ENCODE assay signal across 11 cellular contexts in the genomic region with DNA sequence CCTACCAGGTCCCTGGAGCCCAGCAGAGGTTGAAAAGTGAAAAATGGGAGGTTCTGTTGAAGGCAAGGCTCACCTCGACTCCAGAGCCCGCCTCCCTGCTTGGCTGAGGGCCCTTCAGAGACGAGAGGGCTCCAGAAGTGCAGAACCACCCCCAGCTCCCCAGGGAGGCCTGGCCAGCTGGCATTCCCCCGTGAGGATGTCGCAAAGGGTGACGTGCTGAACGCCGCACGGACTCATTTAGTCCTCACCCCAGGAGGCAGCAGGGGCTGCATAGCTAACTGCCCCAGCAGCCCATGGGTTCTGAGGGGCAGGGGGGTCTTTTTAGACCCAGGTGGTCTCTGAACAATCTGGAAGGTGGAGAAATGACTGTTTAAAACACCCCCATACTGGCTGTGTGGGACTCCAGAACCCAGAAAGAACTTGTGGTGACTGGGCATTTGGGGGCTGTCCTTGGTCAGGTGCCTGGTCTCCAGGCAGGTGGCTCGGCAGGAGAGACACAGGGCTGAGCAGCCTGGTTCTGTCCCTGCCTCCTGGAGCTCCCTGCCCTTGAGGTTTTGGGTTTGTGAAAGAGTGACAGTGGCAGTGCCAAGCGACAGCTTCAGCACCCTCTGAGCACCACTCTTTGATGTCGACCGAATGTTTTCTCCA. TPM values are rescaled to one million over a fixed set of nuclear protein-coding genes. Genes with fewer than 3 reads are reported as not detected.
A peak's percentile ranks its signal among the peaks of the same experiment; 100 is the strongest.
DNase-seq lines count a peak whose midpoint lies in the region; ATAC-seq, FAIRE-seq and TF ChIP-seq lines count a peak whose summit lies in the region.
"Had no signal": no experiment of that assay in that cellular context is flagged by ENCODE, and none has a peak within 500 bp of the region (broad histone marks: within the 10 kb centered on the region; RNA-seq: fewer than 3 reads in every experiment).

No MANE protein-coding gene starts in this region.

- no peaks in the 10 kb centered on the region for H3K27me3 Mint-ChIP-seq in activated T-cell treated with anti-CD3 and anti-CD28 coated beads, Interleukin-2, amount 50 U/mL, for 4 hours (ENCODE audit: low read depth)

- no peak overlapping the region for H3K4me3 Mint-ChIP-seq in activated T-cell treated with anti-CD3 and anti-CD28 coated beads, Interleukin-2, amount 50 U/mL, for 4 hours

- no peaks in the 10 kb centered on the region for H3K9me3 Mint-ChIP-seq in activated T-cell treated with anti-CD3 and anti-CD28 coated beads, Interleukin-2, amount 50 U/mL, for 4 hours

- no peak for FAIRE-seq in H54 (lab: Jason Lieb, UNC)
- FAIRE-seq: islet of Langerhans had no signal

- TF ChIP-seq POLR2A in GM15510 (IDR thresholded peaks at IDR 0.05; ENCODE audit: borderline replicate concordance, extremely low read depth, insufficient read length) (peak; percentile 6), H54 (IDR thresholded peaks at IDR 0.05; ENCODE audit: low read depth, low read length) (no peak)

- DNase-seq in NCI-H345 (lab: John Stamatoyannopoulos, UW) (peak; percentile 88), myocyte (ENCODE audit: low read depth) (peak; percentile 33), H54 (ENCODE audit: insufficient read length, low spot score) (no peak)
- no peak for DNase-seq in stimulated activated CD4-positive, alpha-beta T cell treated with anti-CD3 and anti-CD28 coated beads, Interleukin-4, amount 100 ng/mL, for 4 hours
- DNase-seq in activated T-cell treated with anti-CD3 and anti-CD28 coated beads, Interleukin-2, amount 50 U/mL, for 4 hours, result no peak
- DNase-seq: NCI-H446; stimulated activated CD4-positive, alpha-beta T cell treated with anti-CD3 and anti-CD28 coated beads, Interleukin-2, amount 100 ng/mL, for 48 hours had no signal

- H3K4me1 Mint-ChIP-seq in activated T-cell treated with anti-CD3 and anti-CD28 coated beads, Interleukin-2, amount 50 U/mL, for 4 hours (ENCODE audit: low read depth), result peaks cover 2% of the 10 kb centered on the region

- peaks cover 14% of the 10 kb centered on the region for H3K36me3 Mint-ChIP-seq in activated T-cell treated with anti-CD3 and anti-CD28 coated beads, Interleukin-2, amount 50 U/mL, for 4 hours (ENCODE audit: insufficient read depth)

- ATAC-seq in HG02571 (IDR thresholded peaks at IDR 0.05; ENCODE audit: unreplicated experiment) (peak; percentile 69), HG03039 (IDR thresholded peaks at IDR 0.05; ENCODE audit: unreplicated experiment) (no peak)
- ATAC-seq in activated T-cell treated with anti-CD3 and anti-CD28 coated beads, Interleukin-2, amount 50 U/mL, for 4 hours, result no peak

RNA-seq across cellular contexts. Expression of a gene that starts 32.0 kb away (rescaled TPM):
- total RNA-seq in myocyte, result 72.2 and 81.3 TPM in 2 replicates
- polyA plus RNA-seq in myocyte (2012), result 46.2 TPM
- 10 to 100 TPM; 54.6 to 61.5 (median 58.4) TPM for total RNA-seq in activated T-cell treated with anti-CD3 and anti-CD28 coated beads, Interleukin-2, amount 50 U/mL, for 4 hours

Comparison
In these comparisons a context has a peak if more than half of its experiments do, and no peak if none do; other contexts are left out.
1. DNase-seq: peak in NCI-H345 (single experiment) and myocyte (single experiment); none in H54 (single experiment), stimulated activated CD4-positive, alpha-beta T cell treated with anti-CD3 and anti-CD28 coated beads, Interleukin-4, amount 100 ng/mL, for 4 hours (0 of 2) and activated T-cell treated with anti-CD3 and anti-CD28 coated beads, Interleukin-2, amount 50 U/mL, for 4 hours (single experiment).